ENCODE assay signal across 14 cellular contexts in genomic region chr3:3801510-3801841, GRCh38. TPM values are rescaled to one million over a fixed set of nuclear protein-coding genes. Genes with fewer than 3 reads are reported as not detected.
DNase-seq lines count a peak whose midpoint lies in the region; ATAC-seq, FAIRE-seq and TF ChIP-seq lines count a peak whose summit lies in the region.
"Had no signal": no experiment of that assay in that cellular context is flagged by ENCODE, and none has a peak within 500 bp of the region (broad histone marks: within the 10 kb centered on the region; RNA-seq: fewer than 3 reads in every experiment).

No MANE protein-coding gene starts in this region.

- peak overlapping the region; percentile 41 for H3K4me3 ChIP-seq in right cardiac atrium (ENCODE audit: low read length)
- peak overlapping the region; percentile 84 for H3K4me3 ChIP-seq in ectodermal cell (ENCODE audit: insufficient read depth, low read depth, low read length)
- H3K4me3 ChIP-seq in tibial nerve = peak overlapping the region in 3 of 4 donors; percentile 43 to 72 (median 61)

- H3K36me3 Mint-ChIP-seq in naive B cell = peaks cover 0 to 8% of the 10 kb centered on the region in 2 donors

- H3K36me3 ChIP-seq in ectodermal cell (ENCODE audit: control insufficient read depth, insufficient read depth, low read length) (peaks cover 6% of the 10 kb centered on the region), tibial nerve (no peaks in the 10 kb centered on the region)
- H3K36me3 ChIP-seq: left lung, right lobe of liver had no signal

- intact Hi-C loops in right cardiac atrium (cut with DNase I) = no loop called here
- intact Hi-C loops in Right ventricle myocardium superior (cut with DNase I) = no loop called here

- no peak for ATAC-seq in right cardiac atrium
- no peak for ATAC-seq in Right ventricle myocardium superior (ENCODE audit: poor library complexity)
- no peak for ATAC-seq in naive B cell (ENCODE audit: low read depth in 2 of 2)
- no peak for ATAC-seq in GM21737 (IDR thresholded peaks at IDR 0.05; ENCODE audit: unreplicated experiment)

- no peaks in the 10 kb centered on the region for H3K9me3 ChIP-seq in right cardiac atrium (ENCODE audit: control insufficient read depth, low read length)
- no peaks in the 10 kb centered on the region for H3K9me3 ChIP-seq in ectodermal cell (ENCODE audit: control insufficient read depth, low read length)
- no peaks in the 10 kb centered on the region for H3K9me3 ChIP-seq in tibial nerve
- H3K9me3 ChIP-seq: left lung, right lobe of liver had no signal

- no peak for TF ChIP-seq POLR2A in tibial nerve (IDR thresholded peaks at IDR 0.05)

- H3K27me3 ChIP-seq in right cardiac atrium (ENCODE audit: control insufficient read depth, insufficient read depth) (peaks cover 2% of the 10 kb centered on the region), ectodermal cell (ENCODE audit: control insufficient read depth, insufficient read depth, low read length, poor library complexity, severe bottlenecking) (peaks cover 4% of the 10 kb centered on the region), tibial nerve (peaks cover 0 to 13% of the 10 kb centered on the region in 2 donors)

- WGBS in right cardiac atrium = 68% methylated on average over 4 of the region's 4 CpGs
- 0% methylated on average over 4 of the region's 4 CpGs for WGBS in ectodermal cell, 2 experiments
- 50 to 56% methylated on average over 4 of the region's 4 CpGs for WGBS in tibial nerve, 2 donors

- H3K27ac ChIP-seq in right cardiac atrium (ENCODE audit: low read length) (no peak overlapping the region), ectodermal cell (ENCODE audit: insufficient read depth, low read depth, low read length, poor library complexity, severe bottlenecking) (peak overlapping the region; percentile 72), tibial nerve (no peak overlapping the region)
- H3K27ac ChIP-seq: left lung, right lobe of liver, RWPE1 had no signal

- no peak for TF ChIP-seq EP300 in tibial nerve (IDR thresholded peaks at IDR 0.05)

- H3K27ac Mint-ChIP-seq in naive B cell = no peak overlapping the region

- no peak for FAIRE-seq in D721Med (lab: Jason Lieb, UNC)
- FAIRE-seq: urothelium cell line had no signal

- H3K27me3 Mint-ChIP-seq in naive B cell = peaks cover 18 to 54% (median 40%) of the 10 kb centered on the region in 3 donors

- TF ChIP-seq CTCF in tibial nerve (IDR thresholded peaks at IDR 0.05) (no peak), D721Med (IDR thresholded peaks at IDR 0.05; ENCODE audit: insufficient read depth, missing control alignments) (no peak)

- peak overlapping the region; percentile 23 to 85 (median 64) for H3K4me3 Mint-ChIP-seq in naive B cell

- DNase-seq in right cardiac atrium (no peak), Right ventricle myocardium superior (no peak), naive B cell (no peak), tibial nerve (ENCODE audit: low spot score in 2 of 2) (no peak), D721Med (ENCODE audit: insufficient read length, low spot score) (no peak), NOMO-1 treated with DMSO at 0.1 percent for 48 hours (lab: John Stamatoyannopoulos, UW; ENCODE audit: unreplicated experiment) (no peak)
- DNase-seq: NCI-H2171 treated with DMSO at 0.1 percent for 48 hours had no signal

- H3K4me1 Mint-ChIP-seq in naive B cell = peaks cover 16 to 21% (median 19%) of the 10 kb centered on the region in 3 donors

- no peaks in the 10 kb centered on the region for H3K4me1 ChIP-seq in right cardiac atrium (ENCODE audit: control insufficient read depth, insufficient read depth, low read length)
- peaks cover 16% of the 10 kb centered on the region for H3K4me1 ChIP-seq in ectodermal cell (ENCODE audit: control insufficient read depth, insufficient read depth, low read length)
- peaks cover 0 to 34% (median 6%) of the 10 kb centered on the region in 4 donors for H3K4me1 ChIP-seq in tibial nerve

- H3K9me3 Mint-ChIP-seq in naive B cell = peaks cover 0 to 4% (median 0%) of the 10 kb centered on the region in 7 donors

RNA-seq across cellular contexts. Expression of gene LRRN1, which starts 2.2 kb away (rescaled TPM):
- total RNA-seq in right cardiac atrium = under 1 TPM in 3 of 4 donors, not detected in 1; 0.14 to 0.15 (median 0.14) TPM
- polyA plus RNA-seq in right cardiac atrium = 0.05 TPM
- total RNA-seq in Right ventricle myocardium superior = 0.05 TPM
- 193 TPM for polyA plus RNA-seq in ectodermal cell (2013, experiment 1 of 4)
- 232 TPM for polyA plus RNA-seq in ectodermal cell (2013, experiment 2 of 4)
- 185 TPM for polyA plus RNA-seq in ectodermal cell (2013, experiment 3 of 4)
- polyA plus RNA-seq in ectodermal cell (2013, experiment 4 of 4) = 222 TPM
- polyA plus RNA-seq in naive B cell (ENCODE audit: low read depth in 6 of 6) = 1 to 10 TPM in 1 of 6 donors, under 1 TPM in 2, not detected in 3; 0.26 to 1.0 (median 0.51) TPM
- 10 to 100 TPM in 2 of 4 donors, 1 to 10 TPM in 2; 7.5 to 13.3 (median 9.8) TPM for total RNA-seq in tibial nerve
- total RNA-seq: Daoy had no signal
